ENCODE assay signal across 10 cellular contexts in the genomic region with DNA sequence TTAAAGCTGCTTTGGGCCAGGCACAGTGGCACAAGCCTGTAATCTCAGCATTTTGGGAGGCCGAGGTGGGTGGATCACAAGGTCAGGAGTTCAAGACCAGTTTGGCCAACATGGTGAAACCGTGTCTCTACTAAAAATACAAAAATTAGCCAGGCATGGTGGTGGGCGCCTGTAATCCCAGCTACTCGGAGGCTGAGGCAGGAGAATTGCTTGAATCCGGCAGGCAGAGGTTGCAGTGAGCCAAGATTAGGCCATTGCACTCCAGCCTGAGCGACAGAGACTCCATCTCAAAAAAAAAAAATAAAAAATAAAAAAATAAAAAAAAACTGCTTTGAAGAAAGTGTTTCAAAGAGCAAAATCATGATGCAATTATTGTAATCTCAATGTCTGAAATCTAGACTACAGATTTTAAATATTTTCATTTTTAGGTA. TPM values are rescaled to one million over a fixed set of nuclear protein-coding genes. Genes with fewer than 3 reads are reported as not detected.
DNase-seq lines count a peak whose midpoint lies in the region; ATAC-seq, FAIRE-seq and TF ChIP-seq lines count a peak whose summit lies in the region.
"Not testable (repeated sequence)": the region's sequence is repeated elsewhere in the genome, so short reads cannot be mapped to it uniquely, and the experiment has no call there.
"Had no signal": no experiment of that assay in that cellular context is flagged by ENCODE, and none has a peak within 500 bp of the region (broad histone marks: within the 10 kb centered on the region; RNA-seq: fewer than 3 reads in every experiment).

No MANE protein-coding gene starts in this region.

- not testable (repeated sequence) for DNase-seq in Karpas-422; SK-N-SH; GM12878 (ENCODE audit: low read depth, low spot score); frontal cortex (ENCODE audit: low spot score in 2 of 2); upper lobe of right lung
- peak; percentile 45 for DNase-seq in activated T-cell treated with anti-CD3 and anti-CD28 coated beads, Interleukin-2, amount 50 U/mL, for 24 hours

- H3K36me3 Mint-ChIP-seq in activated T-cell treated with anti-CD3 and anti-CD28 coated beads, Interleukin-2, amount 50 U/mL, for 24 hours (ENCODE audit: low read depth) = not testable (repeated sequence)

- CTCF ChIA-PET in SK-N-SH (lab: Yijun Ruan, JAX) = not testable (repeated sequence)
- CTCF ChIA-PET in GM12878 (lab: Yijun Ruan, JAX) = interaction anchor here (1.0 to 8.3 kb wide), 4 partner anchors 13 to 171 kb away, joined by 3 to 90 read pairs (median 7); no protein-coding TSS in a partner anchor

- TF ChIP-seq RAD21 in SK-N-SH (IDR thresholded peaks at IDR 0.05; ENCODE audit: low read length); GM12878 (IDR thresholded peaks at IDR 0.05; ENCODE audit: insufficient read depth, low read depth, low read length): not testable (repeated sequence)

- H4K20me1 ChIP-seq in DOHH2 (ENCODE audit: control insufficient read depth, insufficient read depth, low read depth, low read length); Karpas-422 (ENCODE audit: insufficient read depth, low read depth, low read length); SK-N-SH (ENCODE audit: insufficient read depth); GM12878 (ENCODE audit: control insufficient read depth, insufficient read depth): not testable (repeated sequence)

- not testable (repeated sequence) for H3K9me3 Mint-ChIP-seq in activated T-cell treated with anti-CD3 and anti-CD28 coated beads, Interleukin-2, amount 50 U/mL, for 24 hours

- peaks cover 33% of the 10 kb centered on the region for H3K36me3 ChIP-seq in DOHH2 (ENCODE audit: control insufficient read depth, low read length)
- peaks cover 26% of the 10 kb centered on the region for H3K36me3 ChIP-seq in Karpas-422 (ENCODE audit: insufficient read depth, low read length)
- H3K36me3 ChIP-seq in SK-N-SH (replicated peaks in 1 of 2; ENCODE audit: control insufficient read depth in 1 of 2, insufficient read depth in 2 of 2, low read length in 1 of 2); GM12878 (ENCODE audit: control insufficient read depth in 2 of 2, insufficient read depth in 2 of 2, low read length in 1 of 2); neutrophil; upper lobe of right lung: not testable (repeated sequence)

- not testable (repeated sequence) for FAIRE-seq in GM12878 (lab: Jason Lieb, UNC)
- FAIRE-seq in frontal cortex (lab: Jason Lieb, UNC) = peak; percentile 3

- peaks cover 63% of the 10 kb centered on the region for H3K4me1 Mint-ChIP-seq in activated T-cell treated with anti-CD3 and anti-CD28 coated beads, Interleukin-2, amount 50 U/mL, for 24 hours (ENCODE audit: low read depth)

- ATAC-seq in GM12878 = peak; percentile 6
- ATAC-seq in upper lobe of right lung = not testable (repeated sequence)

- intact Hi-C loops in GM12878 (cut with micrococcal nuclease; ENCODE audit: unreplicated experiment) = loop anchor here (2.0 to 5.0 kb wide), 6 partner anchors 13 to 269 kb away; a partner anchor contains a TSS
- intact Hi-C loops in upper lobe of right lung (cut with DNase I) = not testable (repeated sequence)

- peak overlapping the region; percentile 67 for H3K9ac ChIP-seq in Karpas-422 (ENCODE audit: low read length)
- H3K9ac ChIP-seq in SK-N-SH = not testable (repeated sequence)
- H3K9ac ChIP-seq in GM12878 (ENCODE audit: control insufficient read depth, insufficient read depth, low read length) = peak overlapping the region; percentile 68

- TF ChIP-seq CTCF in DOHH2 (IDR thresholded peaks at IDR 0.05; ENCODE audit: low read depth, low read length, poor library complexity, severe bottlenecking); SK-N-SH (IDR thresholded peaks at IDR 0.05); GM12878 (IDR thresholded peaks at IDR 0.05 in 2 of 3, conservative IDR thresholded peaks at IDR 0.05 in 1 of 3; ENCODE audit: control insufficient read depth in 2 of 3, extremely low read depth in 1 of 3, insufficient read depth in 1 of 3, low read depth in 3 of 3, low read length in 3 of 3); neutrophil (IDR thresholded peaks at IDR 0.05); upper lobe of right lung (IDR thresholded peaks at IDR 0.05): not testable (repeated sequence)

- not testable (repeated sequence) for H3K9me2 ChIP-seq in DOHH2 (replicated peaks; ENCODE audit: control insufficient read depth, low read length); Karpas-422 (replicated peaks; ENCODE audit: insufficient read depth, low read length); SK-N-SH

- peaks cover 66% of the 10 kb centered on the region for H3F3A ChIP-seq in DOHH2 (ENCODE audit: control insufficient read depth, insufficient read depth)
- not testable (repeated sequence) for H3F3A ChIP-seq in SK-N-SH (replicated peaks; ENCODE audit: insufficient read depth)

- not testable (repeated sequence) for H2AFZ ChIP-seq in Karpas-422 (ENCODE audit: low read length)
- H2AFZ ChIP-seq in SK-N-SH (ENCODE audit: low read depth) (peak overlapping the region; percentile 35; the same call in 1 of the 2 replicates), GM12878 (ENCODE audit: control insufficient read depth, low read depth, low read length) (peak overlapping the region; percentile 3)

- peak overlapping the region; percentile 85 for H3K4me3 ChIP-seq in DOHH2 (ENCODE audit: low read length)
- peak overlapping the region; percentile 66 for H3K4me3 ChIP-seq in Karpas-422 (ENCODE audit: low read length)
- H3K4me3 ChIP-seq in SK-N-SH (ENCODE audit: low read depth in 2 of 2, low read length in 1 of 2) = not testable (repeated sequence)
- H3K4me3 ChIP-seq in GM12878 = peak overlapping the region; percentile 79
- peak overlapping the region; percentile 24 to 25 for H3K4me3 ChIP-seq in neutrophil (ENCODE audit: low read depth in 1 of 2, low read length in 1 of 2)
- H3K4me3 ChIP-seq in upper lobe of right lung = peak overlapping the region; percentile 5

- H3K4me2 ChIP-seq in DOHH2 (ENCODE audit: low read length) (peak overlapping the region; percentile 92), Karpas-422 (ENCODE audit: low read depth, low read length, poor library complexity, severe bottlenecking) (peak overlapping the region; percentile 68), GM12878 (ENCODE audit: control insufficient read depth, insufficient read depth) (peak overlapping the region; percentile 91)
- H3K4me2 ChIP-seq in SK-N-SH = not testable (repeated sequence)

- in situ Hi-C loops in GM12878 (cut with MboI) = loop anchor here (10.0 to 25.0 kb wide), 2 partner anchors 269 to 593 kb away; no protein-coding TSS in a partner anchor

- H3K27ac ChIP-seq in DOHH2 (ENCODE audit: low read depth, low read length) = peak overlapping the region; percentile 95
- H3K27ac ChIP-seq in Karpas-422 (ENCODE audit: low read length) = peak overlapping the region; percentile 98
- H3K27ac ChIP-seq in SK-N-SH (ENCODE audit: low read depth in 2 of 2, low read length in 1 of 2); upper lobe of right lung: not testable (repeated sequence)
- peak overlapping the region; percentile 88 for H3K27ac ChIP-seq in GM12878 (ENCODE audit: control insufficient read depth, insufficient read depth)
- H3K27ac ChIP-seq in neutrophil = peak overlapping the region; percentile 84

- SMC1A ChIA-PET in GM12878 (lab: Charles Lee; ENCODE audit: uncharacterized antibody, unreplicated experiment) = interaction anchor here (0.9 to 8.6 kb wide), 5 partner anchors 12 to 272 kb away, joined by 3 to 163 read pairs (median 7); a partner anchor contains a TSS

- peaks cover 61% of the 10 kb centered on the region for H3K79me2 ChIP-seq in DOHH2 (ENCODE audit: control insufficient read depth, low read length)
- peaks cover 54% of the 10 kb centered on the region for H3K79me2 ChIP-seq in Karpas-422 (ENCODE audit: low read length)
- not testable (repeated sequence) for H3K79me2 ChIP-seq in SK-N-SH (ENCODE audit: insufficient read depth)
- peaks cover 45% of the 10 kb centered on the region for H3K79me2 ChIP-seq in GM12878 (ENCODE audit: control insufficient read depth, insufficient read depth, low read length)

- not testable (repeated sequence) for TF ChIP-seq POLR2A in GM12878 (IDR thresholded peaks at IDR 0.05; ENCODE audit: low read depth, low read length)

- H3K4me1 ChIP-seq in DOHH2 (ENCODE audit: control insufficient read depth, low read length) = peaks cover 66% of the 10 kb centered on the region
- H3K4me1 ChIP-seq in Karpas-422 (ENCODE audit: low read length) = peaks cover 67% of the 10 kb centered on the region
- peaks cover 0 to 11% of the 10 kb centered on the region in 2 experiments; a peak in 2 of 4 replicates for H3K4me1 ChIP-seq in SK-N-SH (ENCODE audit: control insufficient read depth in 1 of 2, insufficient read depth in 2 of 2, low read depth in 1 of 2, low read length in 1 of 2)
- H3K4me1 ChIP-seq in GM12878 (ENCODE audit: control insufficient read depth, insufficient read depth, low read length) = peaks cover 26% of the 10 kb centered on the region
- H3K4me1 ChIP-seq in neutrophil (ENCODE audit: control insufficient read depth in 1 of 2, insufficient read depth in 1 of 2, low read depth in 1 of 2, low read length in 1 of 2) = peaks cover 34 to 46% of the 10 kb centered on the region in 2 experiments
- H3K4me1 ChIP-seq in upper lobe of right lung = not testable (repeated sequence)

- not testable (repeated sequence) for H3K9me3 ChIP-seq in DOHH2 (ENCODE audit: control insufficient read depth, insufficient read depth, low read length); Karpas-422 (ENCODE audit: low read length); SK-N-SH; GM12878 (replicated peaks; ENCODE audit: control insufficient read depth, insufficient read depth, low read length); neutrophil; upper lobe of right lung

- RAD21 ChIA-PET in GM12878 (lab: Charles Lee; ENCODE audit: unreplicated experiment) = interaction anchor here (1.1 to 7.6 kb wide), 4 partner anchors 13 to 228 kb away, joined by 3 to 164 read pairs (median 19); no protein-coding TSS in a partner anchor

- H3K27me3 Mint-ChIP-seq in activated T-cell treated with anti-CD3 and anti-CD28 coated beads, Interleukin-2, amount 50 U/mL, for 24 hours = not testable (repeated sequence)

- not testable (repeated sequence) for TF ChIP-seq EP300 in SK-N-SH (IDR thresholded peaks at IDR 0.05; ENCODE audit: borderline replicate concordance in 1 of 2, low read depth in 1 of 2, low read length in 1 of 2); GM12878 (IDR thresholded peaks at IDR 0.05; ENCODE audit: borderline replicate concordance in 1 of 2, control insufficient read depth in 1 of 2, low read depth in 2 of 2, low read length in 2 of 2)

- POLR2A ChIA-PET in SK-N-SH (lab: Yijun Ruan, JAX) = not testable (repeated sequence)
- POLR2A ChIA-PET in GM12878 (lab: Charles Lee) = interaction anchor here (0.7 to 7.7 kb wide), 3 partner anchors 12 to 35 kb away, joined by 3 to 131 read pairs (median 3); no protein-coding TSS in a partner anchor

- H3K27me3 ChIP-seq in DOHH2 (ENCODE audit: control insufficient read depth, low read length); Karpas-422 (ENCODE audit: low read length); SK-N-SH (ENCODE audit: insufficient read depth); GM12878 (replicated peaks in 1 of 2; ENCODE audit: control insufficient read depth in 2 of 2, insufficient read depth in 2 of 2, low read length in 1 of 2); neutrophil; upper lobe of right lung: not testable (repeated sequence)

- peak overlapping the region; percentile 82 for H3K4me3 Mint-ChIP-seq in activated T-cell treated with anti-CD3 and anti-CD28 coated beads, Interleukin-2, amount 50 U/mL, for 24 hours

- WGBS in SK-N-SH (ENCODE audit: low lambda C conversion rate) = 71% methylated on average over 6 of the region's 6 CpGs
- 3% methylated on average over 6 of the region's 6 CpGs for WGBS in GM12878 (ENCODE audit: insufficient coverage, insufficient replicate concordance, low lambda C conversion rate, missing lambda C conversion rate)

- not testable (repeated sequence) for BruUV-seq in GM12878 (replicated peaks; lab: Mats Ljungman, UMichigan)

- H3K27ac Mint-ChIP-seq in activated T-cell treated with anti-CD3 and anti-CD28 coated beads, Interleukin-2, amount 50 U/mL, for 24 hours = peak overlapping the region; percentile 96

RNA-seq across cellular contexts. Expression of a gene that starts 0.6 kb away (rescaled TPM):
- total RNA-seq in Karpas-422 (2014; rRNA removed; shearing (Covaris generic); ENCODE audit: low replicate concordance) = 152 and 240 TPM in 2 replicates
- polyA plus RNA-seq in SK-N-SH (2012; rRNA removed) (0.13 and 0.15 TPM in 2 replicates), GM12878 (2011; rRNA removed) (44.0 and 82.4 TPM in 2 replicates), GM12878 (2014; fragmentation: Illumina TruSeq; extraction: Trizol) (48.3 and 67.7 TPM in 2 replicates), GM12878 (2014; fragmentation: Nextera tagmentation; extraction: Ambion mirVana) (10 to 100 TPM; 35.0 to 36.2 TPM), GM12878 (2014; rRNA removed) (20.5 and 30.4 TPM in 2 replicates), GM12878 (2016; fragmentation: Nextera tagmentation; extraction: Ambion mirVana) (10 to 100 TPM; 22.4 to 27.2 TPM)
- 0.05 and 0.28 TPM in 2 replicates for polyA plus RNA-seq in SK-N-SH (2012; cell fraction: cytosol; rRNA removed)
- polyA plus RNA-seq in SK-N-SH (2012; cell fraction: nucleus; rRNA removed) = 0.14 TPM in 1 of 2 replicates, not detected in the other
- 68.8 and 85.3 TPM in 2 replicates for total RNA-seq in GM12878 (2013; cell fraction: nucleolus; rRNA removed)
- total RNA-seq in GM12878 (2014; rRNA removed) (28.1 and 30.8 TPM in 2 replicates), GM12878 (2014; rRNA removed; fragmentation: Illumina TruSeq; extraction: Trizol) (43.3 and 46.2 TPM in 2 replicates), GM12878 (2021) (18.4 and 20.8 TPM in 2 replicates), frontal cortex (0.41 TPM), upper lobe of right lung (1.2 TPM)
- polyA plus RNA-seq in GM12878 (2011; ENCODE audit: low read depth) = 17.0 TPM
- polyA plus RNA-seq in GM12878 (2011; cell fraction: cytosol; rRNA removed) = 16.1 and 17.1 TPM in 2 replicates
- 11.4 and 12.4 TPM in 2 replicates for polyA plus RNA-seq in GM12878 (2011; cell fraction: nucleus; rRNA removed)
- polyA plus RNA-seq in GM12878 (2012) = 35.0 and 43.1 TPM in 2 replicates
- polyA minus RNA-seq in GM12878 (2011; rRNA and poly(A)+ RNA removed) = 13.0 and 25.5 TPM in 2 replicates
- 5.9 and 11.6 TPM in 2 replicates for polyA minus RNA-seq in GM12878 (2011; cell fraction: cytosol; rRNA and poly(A)+ RNA removed)
- 10.0 and 11.0 TPM in 2 replicates for polyA minus RNA-seq in GM12878 (2011; cell fraction: nucleus; rRNA and poly(A)+ RNA removed)
- total RNA-seq: osteocyte, Right ventricle myocardium inferior had no signal

RNA-seq across cellular contexts. Expression of a gene that starts 30.4 kb away (rescaled TPM):
- total RNA-seq in Karpas-422 (2014; rRNA removed; shearing (Covaris generic); ENCODE audit: low replicate concordance) = 142 and 147 TPM in 2 replicates
- polyA plus RNA-seq in SK-N-SH (2012; rRNA removed) (33.1 and 37.0 TPM in 2 replicates), GM12878 (2011; rRNA removed) (27.3 and 31.3 TPM in 2 replicates), GM12878 (2014; fragmentation: Illumina TruSeq; extraction: Trizol) (15.7 and 20.2 TPM in 2 replicates), GM12878 (2014; fragmentation: Nextera tagmentation; extraction: Ambion mirVana) (1 to 10 TPM; 4.7 to 7.4 TPM), GM12878 (2014; rRNA removed) (12.1 and 13.5 TPM in 2 replicates), GM12878 (2016; fragmentation: Nextera tagmentation; extraction: Ambion mirVana) (10 to 100 TPM in 1 of 2 experiments, 1 to 10 TPM in 1; 9.8 to 10.6 TPM)
- polyA plus RNA-seq in SK-N-SH (2012; cell fraction: cytosol; rRNA removed) = 46.6 and 47.9 TPM in 2 replicates
- 11.8 and 21.8 TPM in 2 replicates for polyA plus RNA-seq in SK-N-SH (2012; cell fraction: nucleus; rRNA removed)
- 37.6 and 40.5 TPM in 2 replicates for total RNA-seq in GM12878 (2013; cell fraction: nucleolus; rRNA removed)
- total RNA-seq in GM12878 (2014; rRNA removed) (11.7 and 14.2 TPM in 2 replicates), GM12878 (2014; rRNA removed; fragmentation: Illumina TruSeq; extraction: Trizol) (19.5 and 21.6 TPM in 2 replicates), GM12878 (2021) (16.9 and 19.7 TPM in 2 replicates), frontal cortex (57.1 TPM), upper lobe of right lung (34.0 TPM)
- polyA plus RNA-seq in GM12878 (2011; ENCODE audit: low read depth) = 7.5 TPM
- polyA plus RNA-seq in GM12878 (2011; cell fraction: cytosol; rRNA removed) = 14.5 and 17.8 TPM in 2 replicates
- polyA plus RNA-seq in GM12878 (2011; cell fraction: nucleus; rRNA removed) = 15.9 and 21.8 TPM in 2 replicates
- 9.0 and 10.2 TPM in 2 replicates for polyA plus RNA-seq in GM12878 (2012)
- 32.2 and 62.2 TPM in 2 replicates for polyA minus RNA-seq in GM12878 (2011; rRNA and poly(A)+ RNA removed)
- 12.7 and 13.5 TPM in 2 replicates for polyA minus RNA-seq in GM12878 (2011; cell fraction: cytosol; rRNA and poly(A)+ RNA removed)
- 14.0 and 24.4 TPM in 2 replicates for polyA minus RNA-seq in GM12878 (2011; cell fraction: nucleus; rRNA and poly(A)+ RNA removed)
